In genomic region chr20:13995841-13996240, GRCh38 we compare ENCODE assay signal across 8 cellular contexts. TPM values are rescaled to one million over a fixed set of nuclear protein-coding genes. Genes with fewer than 3 reads are reported as not detected.
DNase-seq lines count a peak whose midpoint lies in the region; ATAC-seq and TF ChIP-seq lines count a peak whose summit lies in the region.

No MANE protein-coding gene starts in this region.

- no peaks in the 10 kb centered on the region for H3K36me3 ChIP-seq in left ventricle myocardium inferior

- H3K4me1 Mint-ChIP-seq in activated CD8-positive, alpha-beta T cell treated with anti-CD3 and anti-CD28 coated beads, Interleukin-2, amount 10 ng/mL, durations not matched to agents 7 days and 5 days (ENCODE audit: low read depth) = no peaks in the 10 kb centered on the region

- POLR2A ChIA-PET in activated CD8-positive, alpha-beta T cell treated with anti-CD3 and anti-CD28 coated beads, Interleukin-2, amount 10 ng/mL, durations not matched to agents 7 days and 5 days (lab: Charles Lee) = no interaction called here

- H3K9me3 ChIP-seq in left ventricle myocardium inferior (replicated peaks) = peaks cover 32% of the 10 kb centered on the region

- peak overlapping the region; percentile 76 for H3K4me3 ChIP-seq in left ventricle myocardium inferior

- no peak for TF ChIP-seq CTCF in left ventricle myocardium inferior (IDR thresholded peaks at IDR 0.05; ENCODE audit: borderline replicate concordance)

- H3K36me3 Mint-ChIP-seq in activated CD8-positive, alpha-beta T cell treated with anti-CD3 and anti-CD28 coated beads, Interleukin-2, amount 10 ng/mL, durations not matched to agents 7 days and 5 days (ENCODE audit: low read depth) = peaks cover 3% of the 10 kb centered on the region

- peak; percentile 29 for ATAC-seq in activated CD8-positive, alpha-beta T cell treated with anti-CD3 and anti-CD28 coated beads, Interleukin-2, amount 10 ng/mL, durations not matched to agents 7 days and 5 days
- no peak for ATAC-seq in HG02798 (IDR thresholded peaks at IDR 0.05; ENCODE audit: poor library complexity, unreplicated experiment)
- ATAC-seq in GM18502 (IDR thresholded peaks at IDR 0.05; ENCODE audit: poor library complexity, unreplicated experiment) = no peak

- H3K4me3 Mint-ChIP-seq in activated CD8-positive, alpha-beta T cell treated with anti-CD3 and anti-CD28 coated beads, Interleukin-2, amount 10 ng/mL, durations not matched to agents 7 days and 5 days = no peak overlapping the region

- DNase-seq in Ammon's horn (ENCODE audit: low spot score) = peak; percentile 21
- DNase-seq in HuH-7.5 (ENCODE audit: low spot score) = peak; percentile 65
- no peak for DNase-seq in activated CD8-positive, alpha-beta T cell treated with anti-CD3 and anti-CD28 coated beads, Interleukin-2, amount 10 ng/mL, durations not matched to agents 7 days and 5 days
- DNase-seq in left ventricle myocardium inferior = peak; percentile 17
- peak; percentile 5 for DNase-seq in pons (ENCODE audit: low spot score)
- no peak for DNase-seq in H4 (ENCODE audit: low spot score)

- H3K27ac ChIP-seq in left ventricle myocardium inferior (replicated peaks) = peak overlapping the region; percentile 73

- peaks cover 12% of the 10 kb centered on the region for H3K4me1 ChIP-seq in left ventricle myocardium inferior

- peaks cover 15% of the 10 kb centered on the region for H3K27me3 Mint-ChIP-seq in activated CD8-positive, alpha-beta T cell treated with anti-CD3 and anti-CD28 coated beads, Interleukin-2, amount 10 ng/mL, durations not matched to agents 7 days and 5 days (ENCODE audit: low read depth)

- no peak overlapping the region for H3K27ac Mint-ChIP-seq in activated CD8-positive, alpha-beta T cell treated with anti-CD3 and anti-CD28 coated beads, Interleukin-2, amount 10 ng/mL, durations not matched to agents 7 days and 5 days

- intact Hi-C loops in left ventricle myocardium inferior (cut with micrococcal nuclease) = no loop called here

- CTCF ChIA-PET in activated CD8-positive, alpha-beta T cell treated with anti-CD3 and anti-CD28 coated beads, Interleukin-2, amount 10 ng/mL, durations not matched to agents 7 days and 5 days (lab: Charles Lee) = no interaction called here

- H3K27me3 ChIP-seq in left ventricle myocardium inferior (ENCODE audit: low read depth) = peaks cover 20% of the 10 kb centered on the region

- H3K9me3 Mint-ChIP-seq in activated CD8-positive, alpha-beta T cell treated with anti-CD3 and anti-CD28 coated beads, Interleukin-2, amount 10 ng/mL, durations not matched to agents 7 days and 5 days (ENCODE audit: insufficient read depth) = peaks cover 20% of the 10 kb centered on the region

RNA-seq across cellular contexts. Expression of gene MACROD2, which starts 0.5 kb away (rescaled TPM):
- total RNA-seq in activated CD8-positive, alpha-beta T cell treated with anti-CD3 and anti-CD28 coated beads, Interleukin-2, amount 10 ng/mL, durations not matched to agents 7 days and 5 days = under 1 TPM in 1 of 2 experiments, not detected in 1; 0.08 TPM
- total RNA-seq in left ventricle myocardium inferior = 3.6 TPM
- 0.37 and 1.2 TPM in 2 replicates for total RNA-seq in H4 (2014; rRNA removed; shearing (Covaris generic))

RNA-seq across cellular contexts. Expression of gene SEL1L2, which starts 5.4 kb away (rescaled TPM):
- total RNA-seq in activated CD8-positive, alpha-beta T cell treated with anti-CD3 and anti-CD28 coated beads, Interleukin-2, amount 10 ng/mL, durations not matched to agents 7 days and 5 days = not detected
- 1.4 TPM for total RNA-seq in left ventricle myocardium inferior
- total RNA-seq in H4 (2014; rRNA removed; shearing (Covaris generic)) = not detected in 2 replicates

Comparison
In these comparisons a context has a peak if more than half of its experiments do, and no peak if none do; other contexts are left out.
1. DNase-seq: peak in Ammon's horn (single experiment), HuH-7.5 (single experiment), left ventricle myocardium inferior (single experiment) and pons (single experiment); none in activated CD8-positive, alpha-beta T cell treated with anti-CD3 and anti-CD28 coated beads, Interleukin-2, amount 10 ng/mL, durations not matched to agents 7 days and 5 days (single experiment) and H4 (single experiment).